Comparison of ENCODE assay signal across 8 cellular contexts in the genomic region with DNA sequence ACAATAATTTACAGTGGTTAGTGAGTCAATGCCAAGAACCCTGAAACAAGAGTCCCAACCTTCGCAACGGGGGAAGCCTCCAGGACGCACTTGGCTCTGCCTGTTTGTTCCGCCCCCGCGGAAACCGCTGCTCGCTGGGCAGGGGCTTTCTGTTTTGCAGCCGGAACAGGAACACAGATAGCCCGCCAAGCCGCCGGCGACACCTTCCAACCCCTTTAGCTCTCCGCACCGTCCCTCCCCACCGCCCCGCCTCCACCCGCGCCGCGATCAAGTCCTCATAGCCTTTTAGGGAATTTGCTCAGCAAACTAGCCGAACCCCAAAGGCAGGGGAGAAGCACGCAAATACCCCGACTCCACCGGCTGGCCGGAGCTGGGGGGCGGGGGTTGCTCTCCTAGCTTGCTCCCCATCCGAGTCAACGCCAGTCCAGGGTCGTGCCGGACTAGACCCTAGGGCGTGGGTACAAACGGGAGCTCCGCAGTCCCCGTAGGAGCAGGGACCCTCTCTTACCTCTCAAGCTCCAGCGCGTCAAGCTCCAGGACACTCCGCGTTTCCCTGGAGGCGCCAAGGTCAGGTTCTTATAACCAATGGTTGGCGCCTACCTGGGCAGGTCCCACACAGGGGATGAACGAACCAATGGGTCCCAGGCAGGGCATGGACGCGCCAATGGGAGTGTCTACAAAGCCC. TPM values are rescaled to one million over a fixed set of nuclear protein-coding genes. Genes with fewer than 3 reads are reported as not detected.
DNase-seq lines count a peak whose midpoint lies in the region; ATAC-seq and TF ChIP-seq lines count a peak whose summit lies in the region.

A gene with protein sequence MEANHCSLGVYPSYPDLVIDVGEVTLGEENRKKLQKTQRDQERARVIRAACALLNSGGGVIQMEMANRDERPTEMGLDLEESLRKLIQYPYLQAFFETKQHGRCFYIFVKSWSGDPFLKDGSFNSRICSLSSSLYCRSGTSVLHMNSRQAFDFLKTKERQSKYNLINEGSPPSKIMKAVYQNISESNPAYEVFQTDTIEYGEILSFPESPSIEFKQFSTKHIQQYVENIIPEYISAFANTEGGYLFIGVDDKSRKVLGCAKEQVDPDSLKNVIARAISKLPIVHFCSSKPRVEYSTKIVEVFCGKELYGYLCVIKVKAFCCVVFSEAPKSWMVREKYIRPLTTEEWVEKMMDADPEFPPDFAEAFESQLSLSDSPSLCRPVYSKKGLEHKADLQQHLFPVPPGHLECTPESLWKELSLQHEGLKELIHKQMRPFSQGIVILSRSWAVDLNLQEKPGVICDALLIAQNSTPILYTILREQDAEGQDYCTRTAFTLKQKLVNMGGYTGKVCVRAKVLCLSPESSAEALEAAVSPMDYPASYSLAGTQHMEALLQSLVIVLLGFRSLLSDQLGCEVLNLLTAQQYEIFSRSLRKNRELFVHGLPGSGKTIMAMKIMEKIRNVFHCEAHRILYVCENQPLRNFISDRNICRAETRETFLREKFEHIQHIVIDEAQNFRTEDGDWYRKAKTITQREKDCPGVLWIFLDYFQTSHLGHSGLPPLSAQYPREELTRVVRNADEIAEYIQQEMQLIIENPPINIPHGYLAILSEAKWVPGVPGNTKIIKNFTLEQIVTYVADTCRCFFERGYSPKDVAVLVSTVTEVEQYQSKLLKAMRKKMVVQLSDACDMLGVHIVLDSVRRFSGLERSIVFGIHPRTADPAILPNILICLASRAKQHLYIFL (minus strand): TSS at position 553 of the 685 bp plus-strand sequence. CDS start 3,086 bp downstream, outside the sequence.

- H3K4me3 ChIP-seq in astrocyte of the cerebellum (ENCODE audit: low read depth, low read length), result peak within 1 kb of the TSS; percentile 45

- H3K36me3 Mint-ChIP-seq in IgD-negative memory B cell, result peaks cover 2% of the 10 kb centered on the region
- peaks cover 60% of the 10 kb centered on the region for H3K36me3 Mint-ChIP-seq in T-helper 2 cell treated with Interferon-gamma antibody and Interleukin-4, amounts not matched to agents 5 μg/mL and 100 μg/mL, for 36 hours (ENCODE audit: low read depth)

- H3K4me3 Mint-ChIP-seq in IgD-negative memory B cell, result peak within 1 kb of the TSS; percentile 90 to 100 (median 96)
- peak within 1 kb of the TSS; percentile 79 for H3K4me3 Mint-ChIP-seq in T-helper 2 cell treated with Interferon-gamma antibody and Interleukin-4, amounts not matched to agents 5 μg/mL and 100 μg/mL, for 36 hours

- H3K27me3 Mint-ChIP-seq in IgD-negative memory B cell, result no peaks in the 10 kb centered on the region
- H3K27me3 Mint-ChIP-seq in T-helper 2 cell treated with Interferon-gamma antibody and Interleukin-4, amounts not matched to agents 5 μg/mL and 100 μg/mL, for 36 hours (ENCODE audit: low read depth), result no peaks in the 10 kb centered on the region

- DNase-seq in DMS 273 treated with DMSO at 0.1 percent for 48 hours (lab: John Stamatoyannopoulos, UW) (peak; percentile 5), astrocyte of the cerebellum (ENCODE audit: low read depth) (peak; percentile 41), iPS-NIHi7 (ENCODE audit: extremely low spot score) (peak; percentile 83), NCI-H1048 (lab: John Stamatoyannopoulos, UW) (no peak)
- peak; percentile 97 for DNase-seq in T-helper 2 cell treated with Interferon-gamma antibody and Interleukin-4, amounts not matched to agents 5 μg/mL and 100 μg/mL, for 36 hours (ENCODE audit: low spot score)
- DNase-seq in stimulated activated CD4-positive, alpha-beta T cell treated with anti-CD3 and anti-CD28 coated beads, Interleukin-12 subunit alpha, Interleukin-12 subunit beta, amount 100 ng/mL, for 48 hours (ENCODE audit: low read depth in 2 of 3, low spot score in 1 of 3), result peak; percentile 90 to 92 (median 91)

- H3K27ac Mint-ChIP-seq in IgD-negative memory B cell, result peak within 1 kb of the TSS; percentile 95 to 98 (median 97)
- peak within 1 kb of the TSS; percentile 80 for H3K27ac Mint-ChIP-seq in T-helper 2 cell treated with Interferon-gamma antibody and Interleukin-4, amounts not matched to agents 5 μg/mL and 100 μg/mL, for 36 hours

- no peak for TF ChIP-seq CTCF in astrocyte of the cerebellum (IDR thresholded peaks at IDR 0.05; ENCODE audit: low read depth, low read length, missing control alignments)

- peak; percentile 71 for ATAC-seq in GM21528 (IDR thresholded peaks at IDR 0.05; ENCODE audit: low FRiP score, unreplicated experiment)

- no peaks in the 10 kb centered on the region for H3K9me3 Mint-ChIP-seq in IgD-negative memory B cell
- no peaks in the 10 kb centered on the region for H3K9me3 Mint-ChIP-seq in T-helper 2 cell treated with Interferon-gamma antibody and Interleukin-4, amounts not matched to agents 5 μg/mL and 100 μg/mL, for 36 hours

- peaks cover 5 to 14% (median 8%) of the 10 kb centered on the region in 3 donors for H3K4me1 Mint-ChIP-seq in IgD-negative memory B cell
- H3K4me1 Mint-ChIP-seq in T-helper 2 cell treated with Interferon-gamma antibody and Interleukin-4, amounts not matched to agents 5 μg/mL and 100 μg/mL, for 36 hours (ENCODE audit: low read depth), result peaks cover 11% of the 10 kb centered on the region

- in situ Hi-C loops in astrocyte of the cerebellum (cut with HindIII; ENCODE audit: low sequenced_read_pairs), result no loop called here

RNA-seq across cellular contexts. Expression of the gene that starts here (rescaled TPM):
- 7.1 TPM for polyA plus RNA-seq in IgD-negative memory B cell
